In the genomic region with DNA sequence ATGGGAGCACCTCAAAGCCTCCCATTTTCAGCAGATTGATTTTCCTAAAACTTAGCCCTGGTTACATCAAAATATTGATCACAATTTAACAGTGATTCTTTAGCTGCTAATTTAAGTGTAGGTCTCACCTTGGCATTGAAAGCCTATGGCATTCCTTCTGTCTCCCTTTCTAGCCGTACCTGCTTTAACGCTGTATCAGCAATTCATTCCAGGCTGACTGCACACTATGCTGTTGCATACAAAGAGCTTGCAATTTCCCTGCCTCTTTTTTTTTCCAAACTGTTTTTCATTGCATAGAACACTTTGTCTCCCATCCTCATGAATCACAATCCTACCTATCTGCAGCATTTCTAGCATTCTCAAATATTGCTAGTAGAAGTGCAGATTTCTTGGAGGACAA, we compare ENCODE assay signal across 1 cellular context.
TF ChIP-seq lines count a peak whose summit lies in the region.

No MANE protein-coding gene starts in this region.

TF ChIP-seq in H1, 55 proteins besides CTCF, POLR2A, EP300 and RAD21:
- TF ChIP-seq BRCA1 (IDR thresholded peaks at IDR 0.05; ENCODE audit: low read depth, low read length) (no peak), SP1 (IDR thresholded peaks at IDR 0.05; ENCODE audit: low read depth, low read length) (no peak), MAFK (IDR thresholded peaks at IDR 0.05; ENCODE audit: low read depth, low read length) (peak; percentile 78), SRF (IDR thresholded peaks at IDR 0.05; ENCODE audit: low read depth, low read length) (no peak)
- TF ChIP-seq, protein P1, sequence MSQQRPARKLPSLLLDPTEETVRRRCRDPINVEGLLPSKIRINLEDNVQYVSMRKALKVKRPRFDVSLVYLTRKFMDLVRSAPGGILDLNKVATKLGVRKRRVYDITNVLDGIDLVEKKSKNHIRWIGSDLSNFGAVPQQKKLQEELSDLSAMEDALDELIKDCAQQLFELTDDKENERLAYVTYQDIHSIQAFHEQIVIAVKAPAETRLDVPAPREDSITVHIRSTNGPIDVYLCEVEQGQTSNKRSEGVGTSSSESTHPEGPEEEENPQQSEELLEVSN (IDR thresholded peaks at IDR 0.05): no peak
TF ChIP-seq in H1: peak in this region for 1.
